1 cellular context compared by ENCODE assay signal in the genomic region with DNA sequence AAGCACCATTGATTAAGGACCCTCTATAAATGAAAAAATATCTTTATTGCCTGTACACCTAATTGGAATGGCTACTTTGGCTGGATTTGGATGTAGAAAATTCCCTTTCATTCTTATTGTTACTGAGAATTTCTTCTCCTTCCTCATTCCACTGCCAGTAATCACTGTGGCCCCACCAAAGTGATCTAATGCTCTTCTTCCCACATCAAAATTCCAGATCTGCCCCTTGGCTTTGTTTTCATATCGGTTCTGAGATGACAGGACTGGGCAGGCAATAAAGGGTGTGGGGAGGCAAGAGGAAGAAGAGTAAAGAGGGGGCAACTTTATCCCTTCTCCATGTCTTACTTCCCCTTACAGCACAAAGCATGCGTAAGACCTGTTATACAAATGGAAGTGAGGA.
TF ChIP-seq lines count a peak whose summit lies in the region.

No MANE protein-coding gene starts in this region.

TF ChIP-seq in SK-N-SH treated with all-trans-retinoic acid at 6 μM for 48 hours, 23 proteins besides CTCF, POLR2A, EP300 and RAD21 (continued from another document):
- TF ChIP-seq, protein P1, sequence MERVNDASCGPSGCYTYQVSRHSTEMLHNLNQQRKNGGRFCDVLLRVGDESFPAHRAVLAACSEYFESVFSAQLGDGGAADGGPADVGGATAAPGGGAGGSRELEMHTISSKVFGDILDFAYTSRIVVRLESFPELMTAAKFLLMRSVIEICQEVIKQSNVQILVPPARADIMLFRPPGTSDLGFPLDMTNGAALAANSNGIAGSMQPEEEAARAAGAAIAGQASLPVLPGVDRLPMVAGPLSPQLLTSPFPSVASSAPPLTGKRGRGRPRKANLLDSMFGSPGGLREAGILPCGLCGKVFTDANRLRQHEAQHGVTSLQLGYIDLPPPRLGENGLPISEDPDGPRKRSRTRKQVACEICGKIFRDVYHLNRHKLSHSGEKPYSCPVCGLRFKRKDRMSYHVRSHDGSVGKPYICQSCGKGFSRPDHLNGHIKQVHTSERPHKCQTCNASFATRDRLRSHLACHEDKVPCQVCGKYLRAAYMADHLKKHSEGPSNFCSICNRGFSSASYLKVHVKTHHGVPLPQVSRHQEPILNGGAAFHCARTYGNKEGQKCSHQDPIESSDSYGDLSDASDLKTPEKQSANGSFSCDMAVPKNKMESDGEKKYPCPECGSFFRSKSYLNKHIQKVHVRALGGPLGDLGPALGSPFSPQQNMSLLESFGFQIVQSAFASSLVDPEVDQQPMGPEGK (CRISPR knock-in tag; IDR thresholded peaks at IDR 0.05; ENCODE audit: borderline replicate concordance): no peak
